2 cellular contexts compared by ENCODE assay signal in the genomic region with DNA sequence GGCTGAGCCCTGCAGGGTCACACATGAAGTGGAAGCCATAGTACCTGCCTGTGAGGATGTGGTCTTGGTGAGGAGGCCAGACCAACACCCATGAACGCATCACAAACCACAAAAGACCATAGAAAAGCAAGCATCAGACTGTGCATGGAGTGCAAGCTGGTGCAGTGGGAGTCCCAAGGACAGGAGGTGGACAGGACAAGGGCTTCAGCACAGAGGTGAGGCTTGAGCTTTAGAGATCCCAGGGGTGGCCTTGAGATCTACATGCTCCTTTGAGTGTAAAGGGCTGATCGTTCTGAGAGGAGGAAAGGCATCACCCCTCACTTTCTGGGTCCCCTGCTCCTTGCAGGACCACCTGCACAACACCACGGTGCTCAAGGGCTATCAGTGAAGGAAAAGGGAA.
TF ChIP-seq lines count a peak whose summit lies in the region.

No MANE protein-coding gene starts in this region.

TF ChIP-seq in H1, 55 proteins besides CTCF, POLR2A, EP300 and RAD21:
- TF ChIP-seq NANOG (IDR thresholded peaks at IDR 0.05; ENCODE audit: insufficient read depth, low read depth, low read length, poor library complexity, severe bottlenecking) (no peak), JUN (IDR thresholded peaks at IDR 0.05; ENCODE audit: low read depth, low read length) (no peak), SP2 (IDR thresholded peaks at IDR 0.05; ENCODE audit: low read length) (no peak), MAFK (IDR thresholded peaks at IDR 0.05; ENCODE audit: low read depth, low read length) (no peak), EZH2 (IDR thresholded peaks at IDR 0.05; ENCODE audit: low read depth, low read length, severe bottlenecking) (no peak), RFX5 (IDR thresholded peaks at IDR 0.05; ENCODE audit: borderline replicate concordance, low read depth, low read length) (no peak), EGR1 (IDR thresholded peaks at IDR 0.05; ENCODE audit: borderline replicate concordance, low read depth, low read length) (no peak), ATF2 (IDR thresholded peaks at IDR 0.05; ENCODE audit: low read length) (no peak), CTBP2 (IDR thresholded peaks at IDR 0.05; ENCODE audit: borderline replicate concordance, insufficient read depth, insufficient read length, low read length) (no peak), HDAC6 (IDR thresholded peaks at IDR 0.05; ENCODE audit: low read depth, low read length) (no peak), TCF12 (IDR thresholded peaks at IDR 0.05; ENCODE audit: low read depth, low read length) (no peak), JUND (IDR thresholded peaks at IDR 0.05; ENCODE audit: low read length) (no peak), TBP (IDR thresholded peaks at IDR 0.05; ENCODE audit: low read depth, low read length) (no peak), SIRT6 (IDR thresholded peaks at IDR 0.05; ENCODE audit: low read length) (no peak), E2F6 (IDR thresholded peaks at IDR 0.05) (no peak), POLR2AphosphoS5 (IDR thresholded peaks at IDR 0.05; ENCODE audit: low read depth, low read length) (no peak), CHD2 (IDR thresholded peaks at IDR 0.05; ENCODE audit: low read length) (no peak), HDAC2 (IDR thresholded peaks at IDR 0.05; ENCODE audit: borderline replicate concordance in 1 of 2, low read depth in 2 of 2, low read length in 2 of 2) (no peak), BACH1 (IDR thresholded peaks at IDR 0.05; ENCODE audit: low read length) (no peak), FOSL1 (IDR thresholded peaks at IDR 0.05; ENCODE audit: insufficient read depth, low read depth, low read length) (no peak)

TF ChIP-seq in SK-N-SH treated with all-trans-retinoic acid at 6 μM for 48 hours, 23 proteins besides CTCF, POLR2A, EP300 and RAD21:
- TF ChIP-seq, protein P1, sequence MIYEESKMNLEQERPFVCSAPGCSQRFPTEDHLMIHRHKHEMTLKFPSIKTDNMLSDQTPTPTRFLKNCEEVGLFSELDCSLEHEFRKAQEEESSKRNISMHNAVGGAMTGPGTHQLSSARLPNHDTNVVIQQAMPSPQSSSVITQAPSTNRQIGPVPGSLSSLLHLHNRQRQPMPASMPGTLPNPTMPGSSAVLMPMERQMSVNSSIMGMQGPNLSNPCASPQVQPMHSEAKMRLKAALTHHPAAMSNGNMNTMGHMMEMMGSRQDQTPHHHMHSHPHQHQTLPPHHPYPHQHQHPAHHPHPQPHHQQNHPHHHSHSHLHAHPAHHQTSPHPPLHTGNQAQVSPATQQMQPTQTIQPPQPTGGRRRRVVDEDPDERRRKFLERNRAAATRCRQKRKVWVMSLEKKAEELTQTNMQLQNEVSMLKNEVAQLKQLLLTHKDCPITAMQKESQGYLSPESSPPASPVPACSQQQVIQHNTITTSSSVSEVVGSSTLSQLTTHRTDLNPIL (CRISPR knock-in tag; IDR thresholded peaks at IDR 0.05; ENCODE audit: low read depth): no peak
- no peak for TF ChIP-seq PPARA (CRISPR knock-in tag; IDR thresholded peaks at IDR 0.05; ENCODE audit: borderline replicate concordance)
- no peak for TF ChIP-seq ISL1 (CRISPR knock-in tag; IDR thresholded peaks at IDR 0.05)
- no peak for TF ChIP-seq TOX (CRISPR knock-in tag; IDR thresholded peaks at IDR 0.05; ENCODE audit: borderline replicate concordance)
- TF ChIP-seq CSDC2 (CRISPR knock-in tag; IDR thresholded peaks at IDR 0.05): no peak
- TF ChIP-seq ZFP30 (CRISPR knock-in tag; IDR thresholded peaks at IDR 0.05): no peak
- no peak for TF ChIP-seq ESRRG (CRISPR knock-in tag; IDR thresholded peaks at IDR 0.05)
- TF ChIP-seq CSRNP3 (CRISPR knock-in tag; IDR thresholded peaks at IDR 0.05): no peak
- no peak for TF ChIP-seq RARB (CRISPR knock-in tag; IDR thresholded peaks at IDR 0.05)
- TF ChIP-seq ZNF565 (CRISPR knock-in tag; conservative IDR thresholded peaks at IDR 0.05; ENCODE audit: low read depth): no peak
- no peak for TF ChIP-seq PATZ1 (CRISPR knock-in tag; IDR thresholded peaks at IDR 0.05; ENCODE audit: borderline replicate concordance)
- no peak for TF ChIP-seq ZNF70 (CRISPR knock-in tag; IDR thresholded peaks at IDR 0.05)
- TF ChIP-seq ZC3H10 (CRISPR knock-in tag; IDR thresholded peaks at IDR 0.05): no peak
- TF ChIP-seq ZNF8 (CRISPR knock-in tag; IDR thresholded peaks at IDR 0.05): no peak
- no peak for TF ChIP-seq TCF4 (CRISPR knock-in tag; IDR thresholded peaks at IDR 0.05; ENCODE audit: borderline replicate concordance)
- no peak for TF ChIP-seq OSR1 (CRISPR knock-in tag; IDR thresholded peaks at IDR 0.05)
